In genomic region chr7:136847858-136848257, GRCh38 we compare ENCODE assay signal across 28 cellular contexts. TPM values are rescaled to one million over a fixed set of nuclear protein-coding genes. Genes with fewer than 3 reads are reported as not detected.
"Had no signal": no experiment of that assay in that cellular context is flagged by ENCODE, and none has a peak within 500 bp of the region (broad histone marks: within the 10 kb centered on the region; RNA-seq: fewer than 3 reads in every experiment).

No MANE protein-coding gene starts in this region.

- H3K9me3 ChIP-seq: stomach, testis, thoracic aorta, thyroid gland, tibial artery, tibial nerve, transverse colon, upper lobe of left lung, upper lobe of right lung, uterus, vagina had no signal

- ATAC-seq: stimulated activated effector memory CD8-positive, alpha-beta T cell treated with anti-CD3 and anti-CD28 coated beads, Interleukin-12 subunit alpha, Interleukin-12 subunit beta, amount 100 ng/mL, for 72 hours; stimulated activated memory B cell treated with anti-CD40 and anti-IgM and Interleukin-4, amounts not matched to agents 10 μg/mL and 1 μg/mL and 100 μg/mL, for 72 hours; stimulated activated naive B cell treated with anti-CD40 and anti-IgM and Interleukin-4, amounts not matched to agents 10 μg/mL and 1 μg/mL and 100 μg/mL, for 72 hours; stimulated activated naive CD8-positive, alpha-beta T cell treated with anti-CD3 and anti-CD28 coated beads, Interleukin-15, amount 100 ng/mL, for 72 hours; stimulated activated naive CD8-positive, alpha-beta T cell treated with anti-CD3 and anti-CD28 coated beads, Interleukin-15, Interleukin-2, amounts not matched to agents 100 U/mL and 50 U/mL, for 24 hours; upper lobe of right lung had no signal

- FAIRE-seq: urothelium cell line had no signal

- H3K4me3 ChIP-seq: stomach, suprapubic skin, testis, thoracic aorta, thyroid gland, tibial artery, tibial nerve, transverse colon, upper lobe of left lung, upper lobe of right lung, uterus, vagina had no signal

- H3K27ac ChIP-seq: stomach, suprapubic skin, testis, thoracic aorta, thyroid gland, tibial artery, tibial nerve, transverse colon, upper lobe of left lung, upper lobe of right lung, uterus, vagina had no signal

- H3K27me3 ChIP-seq: stomach, suprapubic skin, testis, thyroid gland, tibial artery, tibial nerve, transverse colon, upper lobe of left lung, upper lobe of right lung, uterus, vagina had no signal

- H3K4me1 ChIP-seq: stomach, suprapubic skin, testis, thyroid gland, tibial artery, tibial nerve, transverse colon, upper lobe of left lung, upper lobe of right lung, uterus, vagina had no signal

- DNase-seq: stimulated activated CD4-positive, alpha-beta T cell treated with anti-CD3 and anti-CD28 coated beads, Interleukin-2, amount 100 ng/mL, for 48 hours; stimulated activated CD4-positive, alpha-beta T cell treated with anti-CD3 and anti-CD28 coated beads, Interleukin-4, amount 100 ng/mL, for 1 hour; stimulated activated CD4-positive, alpha-beta T cell treated with anti-CD3 and anti-CD28 coated beads, Interleukin-4, amount 100 ng/mL, for 24 hours; stimulated activated CD4-positive, alpha-beta T cell treated with anti-CD3 and anti-CD28 coated beads, Interleukin-4, amount 100 ng/mL, for 4 hours; stimulated activated CD8-positive, alpha-beta memory T cell treated with anti-CD3 and anti-CD28 coated beads, Interleukin-4, amount 100 ng/mL, for 48 hours; stimulated activated naive B cell treated with anti-CD40 and anti-IgM and Interleukin-4, amounts not matched to agents 10 μg/mL and 1 μg/mL and 100 μg/mL, for 72 hours; stimulated activated naive CD4-positive, alpha-beta T cell; stimulated activated naive CD4-positive, alpha-beta T cell treated with Interleukin-2 at 50 U/mL for 16 hours; stimulated activated naive CD8-positive, alpha-beta T cell treated with anti-CD3 and anti-CD28 coated beads, Interleukin-15, amount 100 ng/mL, for 72 hours; stimulated activated naive CD8-positive, alpha-beta T cell treated with anti-CD3 and anti-CD28 coated beads, Interleukin-15, Interleukin-2, amounts not matched to agents 100 U/mL and 50 U/mL, for 24 hours; stomach; substantia nigra; testis; thyroid gland; tibial artery; transverse colon; trophoblast cell; upper lobe of left lung; upper lobe of right lung; uterus had no signal

- H3K36me3 ChIP-seq: stomach, suprapubic skin, thoracic aorta, thyroid gland, tibial artery, tibial nerve, transverse colon, upper lobe of left lung, upper lobe of right lung, uterus, vagina had no signal

RNA-seq across cellular contexts. Expression of gene CHRM2, which starts 20.6 kb away (rescaled TPM):
- total RNA-seq: subcutaneous adipose tissue, thoracic aorta, thyroid gland, tibial nerve had no signal
